Comparison of ENCODE assay signal across 23 cellular contexts in the genomic region with DNA sequence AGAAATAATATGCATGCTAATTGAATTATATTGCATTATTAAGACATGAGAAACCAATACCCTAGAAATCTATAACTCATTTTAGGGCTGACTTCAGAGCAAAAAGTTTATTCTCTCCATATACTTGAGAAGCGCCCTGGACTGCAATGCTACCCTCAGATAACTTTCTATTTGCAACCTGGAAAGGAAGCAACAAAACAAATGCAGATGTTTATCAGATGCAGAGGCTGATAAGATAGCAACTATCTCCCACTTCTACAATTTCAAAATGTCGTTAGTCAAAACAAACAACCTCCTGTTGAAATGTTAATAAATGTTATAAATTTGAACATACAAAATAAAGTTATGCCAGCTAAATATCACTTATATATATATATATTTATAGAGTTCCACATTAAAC.
"Had no signal": no experiment of that assay in that cellular context is flagged by ENCODE, and none has a peak within 500 bp of the region (broad histone marks: within the 10 kb centered on the region; RNA-seq: fewer than 3 reads in every experiment).

No MANE protein-coding gene starts in this region.

- H3K27ac ChIP-seq: stomach, suprapubic skin, testis, thoracic aorta, tibial artery, tibial nerve, transverse colon, upper lobe of left lung, upper lobe of right lung, uterus, vagina had no signal

- H3K4me3 ChIP-seq: stomach, suprapubic skin, testis, thoracic aorta, thyroid gland, tibial artery, tibial nerve, transverse colon, upper lobe of left lung, upper lobe of right lung, uterus, vagina had no signal

- DNase-seq: stimulated activated CD4-positive, alpha-beta T cell treated with anti-CD3 and anti-CD28 coated beads, Interleukin-2, amount 100 ng/mL, for 48 hours; stimulated activated CD4-positive, alpha-beta T cell treated with anti-CD3 and anti-CD28 coated beads, Interleukin-4, amount 100 ng/mL, for 1 hour; stimulated activated CD4-positive, alpha-beta T cell treated with anti-CD3 and anti-CD28 coated beads, Interleukin-4, amount 100 ng/mL, for 24 hours; stimulated activated CD4-positive, alpha-beta T cell treated with anti-CD3 and anti-CD28 coated beads, Interleukin-4, amount 100 ng/mL, for 4 hours; stimulated activated CD8-positive, alpha-beta memory T cell treated with anti-CD3 and anti-CD28 coated beads, Interleukin-4, amount 100 ng/mL, for 48 hours; stimulated activated naive B cell treated with anti-CD40 and anti-IgM and Interleukin-4, amounts not matched to agents 10 μg/mL and 1 μg/mL and 100 μg/mL, for 72 hours; stimulated activated naive CD4-positive, alpha-beta T cell; stimulated activated naive CD4-positive, alpha-beta T cell treated with Interleukin-2 at 50 U/mL for 16 hours; stimulated activated naive CD8-positive, alpha-beta T cell treated with anti-CD3 and anti-CD28 coated beads, Interleukin-15, amount 100 ng/mL, for 72 hours; stimulated activated naive CD8-positive, alpha-beta T cell treated with anti-CD3 and anti-CD28 coated beads, Interleukin-15, Interleukin-2, amounts not matched to agents 100 U/mL and 50 U/mL, for 24 hours; stomach; substantia nigra; testis; thyroid gland; transverse colon; upper lobe of left lung; upper lobe of right lung; uterus had no signal

- H3K4me1 ChIP-seq: uterus had no signal

- H3K36me3 ChIP-seq: stomach, suprapubic skin, thoracic aorta, thyroid gland, tibial artery, tibial nerve, transverse colon, upper lobe of left lung, upper lobe of right lung, uterus, vagina had no signal

- H3K27me3 ChIP-seq: suprapubic skin, testis, thyroid gland, tibial nerve, transverse colon, upper lobe of left lung, upper lobe of right lung, uterus, vagina had no signal

- H3K9me3 ChIP-seq: stomach, suprapubic skin, testis, thoracic aorta, thyroid gland, tibial artery, tibial nerve, transverse colon, upper lobe of left lung, upper lobe of right lung, uterus, vagina had no signal
